9 cellular contexts compared by ENCODE assay signal in genomic region chr11:16363709-16364108, GRCh38. TPM values are rescaled to one million over a fixed set of nuclear protein-coding genes. Genes with fewer than 3 reads are reported as not detected.
"Had no signal": no experiment of that assay in that cellular context is flagged by ENCODE, and none has a peak within 500 bp of the region (broad histone marks: within the 10 kb centered on the region; RNA-seq: fewer than 3 reads in every experiment).

No MANE protein-coding gene starts in this region.

- H3K27me3 Mint-ChIP-seq: IgD-negative memory B cell had no signal

- ATAC-seq: HCT116, HepG2 had no signal

- H3K4me3 Mint-ChIP-seq: HFFc6, IgD-negative memory B cell had no signal

- H3K9me3 ChIP-seq: HAP-1 had no signal

- H3K36me3 ChIP-seq: HAP-1 had no signal

- DNase-seq: GM23248, GOT3, H7, HFFc6 had no signal

- H3K4me3 ChIP-seq: GM23248, HAP-1 had no signal

- H3K9ac ChIP-seq: GM23248 had no signal

- H3K27ac Mint-ChIP-seq: HFFc6, IgD-negative memory B cell had no signal

- H3K4me1 Mint-ChIP-seq: IgD-negative memory B cell had no signal

- H3K27ac ChIP-seq: GM23248, HL-60 had no signal

RNA-seq across cellular contexts. Expression of gene SOX6, which starts 7.4 kb away (rescaled TPM):
- polyA plus RNA-seq: IgD-negative memory B cell had no signal
